Comparison of ENCODE assay signal across 13 cellular contexts in the genomic region with DNA sequence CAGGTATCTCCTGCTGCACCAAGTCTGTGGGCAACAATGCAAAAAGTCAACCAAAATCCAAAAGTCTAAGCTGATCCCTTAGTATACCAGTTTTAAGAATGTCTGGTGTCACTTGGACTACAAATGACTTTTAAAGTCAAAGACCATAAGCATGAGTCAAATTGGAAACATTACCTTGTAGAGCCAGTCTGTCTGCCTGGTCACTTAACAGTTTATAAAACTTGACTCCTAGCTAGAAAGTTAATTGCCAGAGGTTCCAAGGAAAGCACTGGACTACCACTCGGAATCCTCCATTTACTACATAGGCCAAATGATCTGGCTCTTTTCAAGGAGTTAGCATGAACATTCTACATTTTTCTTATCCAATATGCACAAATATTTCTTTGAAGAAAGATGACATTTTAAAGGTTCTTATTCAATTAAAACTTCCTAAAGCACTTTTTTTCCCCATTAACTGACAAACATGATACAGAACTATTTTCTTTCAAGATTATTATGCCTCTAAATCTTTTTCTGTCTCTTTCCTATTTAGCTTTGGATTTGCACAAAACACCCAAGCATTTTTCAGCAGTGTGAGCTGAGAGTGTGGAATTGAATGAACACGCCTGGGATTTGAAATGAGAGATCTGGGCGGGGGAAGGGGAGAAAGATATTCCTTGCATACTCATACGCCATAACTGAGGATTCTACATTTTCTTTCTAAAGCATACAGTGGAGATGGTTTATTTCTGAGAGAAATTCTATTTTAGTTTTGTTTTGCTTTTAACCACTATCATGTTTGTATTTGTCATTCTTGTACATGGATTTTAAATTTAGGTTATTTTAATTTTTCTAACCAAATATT.
DNase-seq lines count a peak whose midpoint lies in the region; ATAC-seq and TF ChIP-seq lines count a peak whose summit lies in the region.
"Had no signal": no experiment of that assay in that cellular context is flagged by ENCODE, and none has a peak within 500 bp of the region (broad histone marks: within the 10 kb centered on the region; RNA-seq: fewer than 3 reads in every experiment).

No MANE protein-coding gene starts in this region.

- no peaks in the 10 kb centered on the region for H3K27me3 ChIP-seq in RWPE2 (ENCODE audit: insufficient read depth, poor library complexity, severe bottlenecking)
- no peaks in the 10 kb centered on the region for H3K27me3 ChIP-seq in osteoblast (ENCODE audit: insufficient read depth, low read length)

- TF ChIP-seq CTCF in 22Rv1 (IDR thresholded peaks at IDR 0.05) (no peak), RWPE2 (IDR thresholded peaks at IDR 0.05; ENCODE audit: poor library complexity, severe bottlenecking) (no peak), osteoblast (IDR thresholded peaks at IDR 0.05; ENCODE audit: extremely low read depth, low read depth, low read length) (no peak)

- H3K4me3 ChIP-seq in RWPE2 (ENCODE audit: severe bottlenecking) (no peak overlapping the region), osteoblast (ENCODE audit: insufficient read depth, low read length) (no peak overlapping the region)

- H3K4me2 ChIP-seq in osteoblast (ENCODE audit: insufficient read depth, low read length) = peak overlapping the region; percentile 71

- no peak overlapping the region for H2AFZ ChIP-seq in osteoblast (ENCODE audit: low read length)

- H3K27ac ChIP-seq in 22Rv1 (peak overlapping the region; percentile 40), RWPE2 (ENCODE audit: poor library complexity, severe bottlenecking) (peak overlapping the region; percentile 73), osteoblast (ENCODE audit: low read depth, low read length) (peak overlapping the region; percentile 88)

- H3K4me1 ChIP-seq in RWPE2 (ENCODE audit: insufficient read depth, poor library complexity, severe bottlenecking) (peaks cover 27% of the 10 kb centered on the region), osteoblast (ENCODE audit: insufficient read depth, low read length) (peaks cover 31% of the 10 kb centered on the region)

- H4K20me1 ChIP-seq in osteoblast (ENCODE audit: insufficient read depth, low read length) = no peaks in the 10 kb centered on the region

- DNase-seq in RWPE2 (ENCODE audit: low spot score) (no peak), osteoblast (ENCODE audit: insufficient read length, low spot score, missing footprints) (peak; percentile 48), NCI-H187 (lab: John Stamatoyannopoulos, UW) (no peak)
- no peak for DNase-seq in stimulated activated naive CD4-positive, alpha-beta T cell (lab: John Stamatoyannopoulos, UW)
- DNase-seq: activated CD8-positive, alpha-beta T cell treated with anti-CD3 and anti-CD28 coated beads for 36 hours; activated naive CD4-positive, alpha-beta T cell treated with anti-CD3 and anti-CD28 coated beads, Interleukin-2, amount 10 ng/mL, durations not matched to agents 7 days and 5 days; DMS53; KG1; NCI-H2081 had no signal

- H3K79me2 ChIP-seq in osteoblast (ENCODE audit: insufficient read depth, low read length) = no peaks in the 10 kb centered on the region

- H3K36me3 ChIP-seq in RWPE2 (ENCODE audit: low read depth) = no peaks in the 10 kb centered on the region
- no peaks in the 10 kb centered on the region for H3K36me3 ChIP-seq in osteoblast (ENCODE audit: insufficient read depth, low read length)

- ATAC-seq in RWPE2 (ENCODE audit: low read depth) (no peak), esophagus mucosa (peak; percentile 63), HG03432 (IDR thresholded peaks at IDR 0.05; ENCODE audit: unreplicated experiment) (no peak), HG03439 (IDR thresholded peaks at IDR 0.05; ENCODE audit: unreplicated experiment) (no peak)
- ATAC-seq: activated CD8-positive, alpha-beta T cell treated with anti-CD3 and anti-CD28 coated beads for 36 hours had no signal

- H3K9me3 ChIP-seq in RWPE2 (ENCODE audit: severe bottlenecking) (no peaks in the 10 kb centered on the region), osteoblast (ENCODE audit: low read depth, low read length) (no peaks in the 10 kb centered on the region)
